In the genomic region with DNA sequence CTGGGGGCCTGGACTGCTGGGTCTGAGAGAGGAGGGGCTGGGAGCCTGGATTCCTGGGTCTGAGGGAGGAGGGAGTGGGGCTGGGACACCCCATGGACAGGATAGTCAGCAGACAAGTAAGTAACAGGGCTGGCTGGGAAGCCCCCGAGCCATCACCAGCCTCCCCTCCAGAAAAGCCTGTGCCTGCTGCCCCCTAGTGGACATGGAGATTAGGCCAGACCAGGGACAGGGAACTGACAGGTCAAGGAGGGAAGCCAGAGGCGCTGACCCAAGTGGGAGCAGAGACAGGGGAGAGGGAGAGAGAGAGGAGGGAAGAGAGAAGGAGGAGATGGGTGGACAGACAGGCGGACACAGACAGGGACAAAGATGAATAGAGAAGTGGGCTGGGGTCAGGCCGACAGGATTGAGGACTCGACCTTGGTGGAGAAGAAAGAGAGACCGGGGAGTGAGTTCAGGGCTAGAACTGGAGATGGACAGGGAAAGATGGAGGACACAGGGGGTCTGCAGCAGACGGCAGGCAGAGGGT, we compare ENCODE assay signal across 8 cellular contexts. TPM values are rescaled to one million over a fixed set of nuclear protein-coding genes. Genes with fewer than 3 reads are reported as not detected.
A peak's percentile ranks its signal among the peaks of the same experiment; 100 is the strongest.
DNase-seq lines count a peak whose midpoint lies in the region; ATAC-seq and TF ChIP-seq lines count a peak whose summit lies in the region.

No MANE protein-coding gene starts in this region.

- peak overlapping the region; percentile 79 for H3K27ac Mint-ChIP-seq in activated B cell treated with CpG ODN at 0.5 μM for 24 hours

- H3K36me3 Mint-ChIP-seq in activated B cell treated with CpG ODN at 0.5 μM for 24 hours (ENCODE audit: low read depth): no peaks in the 10 kb centered on the region

- ATAC-seq in activated B cell treated with CpG ODN at 0.5 μM for 24 hours (ENCODE audit: low read depth) (peak; percentile 84), GM19467 (IDR thresholded peaks at IDR 0.05; ENCODE audit: unreplicated experiment) (no peak)

- POLR2A ChIA-PET in activated B cell treated with CpG ODN at 0.5 μM for 24 hours (lab: Charles Lee): interaction anchor here (0.7 to 1.8 kb wide), 5 partner anchors 47 to 62 kb away, joined by 3 to 7 read pairs (median 3); no protein-coding TSS in a partner anchor

- no peak overlapping the region for H3K27ac ChIP-seq in breast epithelium

- CTCF ChIA-PET in activated B cell treated with CpG ODN at 0.5 μM for 24 hours (lab: Charles Lee): interaction anchor here (0.6 to 2.2 kb wide), 3 partner anchors 11 to 61 kb away, joined by 3 to 11 read pairs (median 3); no protein-coding TSS in a partner anchor

- no peaks in the 10 kb centered on the region for H3K4me1 ChIP-seq in breast epithelium

- H3K27me3 ChIP-seq in breast epithelium: peaks cover 2 to 59% of the 10 kb centered on the region in 2 donors

- no peak for TF ChIP-seq POLR2A in breast epithelium (IDR thresholded peaks at IDR 0.05)

- H3K9me3 ChIP-seq in breast epithelium: no peaks in the 10 kb centered on the region

- DNase-seq in activated gamma-delta T cell treated with Interleukin-2 at 50 U/mL for 16 hours: peak; percentile 80
- DNase-seq in activated gamma-delta T cell (lab: John Stamatoyannopoulos, UW): no peak
- peak; percentile 34 for DNase-seq in NCI-H1694 treated with DMSO at 0.1 percent for 48 hours (lab: John Stamatoyannopoulos, UW)
- DNase-seq in activated B cell treated with CpG ODN at 0.5 μM for 24 hours: peak; percentile 65
- DNase-seq in breast epithelium (ENCODE audit: low spot score in 2 of 2): peak; percentile 36 to 68
- peak; percentile 51 for DNase-seq in kidney tubule cell (ENCODE audit: low spot score)
- peak; percentile 65 to 66 for DNase-seq in stimulated activated CD4-positive, alpha-beta T cell treated with anti-CD3 and anti-CD28 coated beads, Interleukin-4, amount 100 ng/mL, for 48 hours (ENCODE audit: low read depth in 2 of 2)

- H3K4me3 ChIP-seq in breast epithelium: no peak overlapping the region

- H3K9me3 Mint-ChIP-seq in activated B cell treated with CpG ODN at 0.5 μM for 24 hours: no peaks in the 10 kb centered on the region

- H3K36me3 ChIP-seq in breast epithelium: no peaks in the 10 kb centered on the region

- peaks cover 63% of the 10 kb centered on the region for H3K4me1 Mint-ChIP-seq in activated B cell treated with CpG ODN at 0.5 μM for 24 hours

- no peaks in the 10 kb centered on the region for H3K27me3 Mint-ChIP-seq in activated B cell treated with CpG ODN at 0.5 μM for 24 hours

- no peak overlapping the region for H3K4me3 Mint-ChIP-seq in activated B cell treated with CpG ODN at 0.5 μM for 24 hours

- intact Hi-C loops in activated B cell treated with CpG ODN at 0.5 μM for 24 hours (cut with micrococcal nuclease) (loop anchor here (1.0 to 2.0 kb wide), 4 partner anchors 16 to 76 kb away; no protein-coding TSS in a partner anchor), breast epithelium (cut with DNase I; ENCODE audit: low total_unique reads) (no loop called here)

- TF ChIP-seq CTCF in activated B cell treated with CpG ODN at 0.5 μM for 24 hours (IDR thresholded peaks at IDR 0.05) (no peak), breast epithelium (IDR thresholded peaks at IDR 0.05) (peak; percentile 75 to 77 (median 76))

RNA-seq across cellular contexts. Expression of a gene that starts 6.7 kb away (rescaled TPM):
- total RNA-seq in activated B cell treated with CpG ODN at 0.5 μM for 24 hours (0.64 and 1.1 TPM in 2 replicates), breast epithelium (under 1 TPM in 1 of 3 donors, not detected in 2; 0.15 TPM)

RNA-seq across cellular contexts. Expression of a gene that starts 24.2 kb away (rescaled TPM):
- total RNA-seq in activated B cell treated with CpG ODN at 0.5 μM for 24 hours (96.7 and 102 TPM in 2 replicates), breast epithelium (100 to 1,000 TPM; 150 to 190 (median 153) TPM)

RNA-seq across cellular contexts. Expression of a gene that starts 51.9 kb away (rescaled TPM):
- total RNA-seq in activated B cell treated with CpG ODN at 0.5 μM for 24 hours: 351 and 418 TPM in 2 replicates
- 10 to 100 TPM; 55.0 to 61.9 (median 55.7) TPM for total RNA-seq in breast epithelium

RNA-seq across cellular contexts. Expression of a gene that starts 57.8 kb away (rescaled TPM):
- total RNA-seq in activated B cell treated with CpG ODN at 0.5 μM for 24 hours (889 and 943 TPM in 2 replicates), breast epithelium (1 to 10 TPM in 2 of 3 donors, under 1 TPM in 1; 0.80 to 2.9 (median 1.8) TPM)

RNA-seq across cellular contexts. Expression of a gene that starts 59.1 kb away (rescaled TPM):
- total RNA-seq in activated B cell treated with CpG ODN at 0.5 μM for 24 hours (1.4 and 1.8 TPM in 2 replicates), breast epithelium (not detected)
